8 cellular contexts compared by ENCODE assay signal in the genomic region with DNA sequence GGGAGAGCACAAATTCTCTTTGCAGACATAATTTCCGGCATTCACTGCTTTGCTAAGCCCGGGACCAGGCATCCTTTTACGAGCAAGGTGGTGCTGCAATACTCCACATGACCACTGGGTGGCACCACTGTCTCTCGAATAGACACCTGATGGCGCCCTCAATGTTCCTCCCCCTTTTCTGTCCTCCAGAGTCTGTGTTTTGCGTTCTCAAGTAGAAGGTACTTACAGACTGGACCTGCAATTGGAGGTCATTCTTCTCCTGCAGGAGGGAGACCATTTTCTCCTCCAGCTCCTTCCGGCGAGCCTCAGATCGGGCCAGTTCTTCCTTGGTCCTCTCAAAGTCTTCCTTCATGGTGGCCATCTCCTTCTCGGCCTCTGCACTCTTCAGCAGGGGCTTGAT. TPM values are rescaled to one million over a fixed set of nuclear protein-coding genes. Genes with fewer than 3 reads are reported as not detected.
DNase-seq lines count a peak whose midpoint lies in the region; ATAC-seq and TF ChIP-seq lines count a peak whose summit lies in the region.

No MANE protein-coding gene starts in this region.

- no peaks in the 10 kb centered on the region for H3K79me2 ChIP-seq in Loucy (ENCODE audit: insufficient read depth, low read length)

- no peaks in the 10 kb centered on the region for H4K20me1 ChIP-seq in Loucy (ENCODE audit: insufficient read depth, low read length, poor library complexity, severe bottlenecking)

- H2AFZ ChIP-seq in Loucy (ENCODE audit: low read length): peak overlapping the region; percentile 84

- no peak overlapping the region for H3K9ac ChIP-seq in Loucy (ENCODE audit: low read depth, low read length, poor library complexity, severe bottlenecking)

- H3K27ac ChIP-seq in right cardiac atrium (ENCODE audit: low read length): no peak overlapping the region

- H3K4me1 ChIP-seq in Loucy (ENCODE audit: insufficient read depth, low read length, poor library complexity, severe bottlenecking) (peaks cover 2% of the 10 kb centered on the region), right cardiac atrium (ENCODE audit: control insufficient read depth, insufficient read depth, low read length) (no peaks in the 10 kb centered on the region)

- ATAC-seq in right cardiac atrium (peak; percentile 48 to 72), sciatic nerve (peak; percentile 71)

- H3K27me3 ChIP-seq in Loucy (ENCODE audit: insufficient read depth, low read length, poor library complexity, severe bottlenecking) (no peaks in the 10 kb centered on the region), right cardiac atrium (ENCODE audit: control insufficient read depth, insufficient read depth) (no peaks in the 10 kb centered on the region)

- WGBS in right cardiac atrium: 40% methylated on average over 10 of the region's 10 CpGs

- TF ChIP-seq CTCF in Loucy (conservative IDR thresholded peaks at IDR 0.05; ENCODE audit: low read length): peak; percentile 96

- DNase-seq in NOMO-1 (lab: John Stamatoyannopoulos, UW; ENCODE audit: unreplicated experiment in 2 of 2) (peak; percentile 55 to 74), NOMO-1 treated with dmso at 0.1 percent for 144 hours (lab: John Stamatoyannopoulos, UW; ENCODE audit: unreplicated experiment) (no peak), SW 1271 (lab: John Stamatoyannopoulos, UW) (peak; percentile 61 to 72), amniotic epithelial cell (ENCODE audit: low read depth) (peak; percentile 66), right cardiac atrium (peak; percentile 78 to 92 (median 86)), sciatic nerve (ENCODE audit: low spot score) (peak; percentile 89), NCI-H510A treated with DMSO at 0.1 percent for 48 hours (lab: John Stamatoyannopoulos, UW) (no peak)

- no peak overlapping the region for H3K4me3 ChIP-seq in Loucy (ENCODE audit: low read length, poor library complexity, severe bottlenecking)
- H3K4me3 ChIP-seq in right cardiac atrium (ENCODE audit: low read length): no peak overlapping the region

- H3F3A ChIP-seq in Loucy (ENCODE audit: low read depth): no peaks in the 10 kb centered on the region

- intact Hi-C loops in right cardiac atrium (cut with DNase I): loop anchor here in 3 of 4 donors (5.0 to 10.0 kb wide), 2 partner anchors 287 to 290 kb away; no protein-coding TSS in a partner anchor
- intact Hi-C loops in sciatic nerve (cut with DNase I): loop anchor here (10.0 kb wide), 1 partner anchor 287 kb away; no protein-coding TSS in a partner anchor

- no peaks in the 10 kb centered on the region for H3K36me3 ChIP-seq in Loucy (ENCODE audit: insufficient read depth, low read length)

- no peak overlapping the region for H3K4me2 ChIP-seq in Loucy (ENCODE audit: low read depth, low read length, poor library complexity, severe bottlenecking)

- H3K9me2 ChIP-seq in Loucy (replicated peaks; ENCODE audit: low read depth, low read length): no peaks in the 10 kb centered on the region

- H3K9me3 ChIP-seq in Loucy (ENCODE audit: insufficient read depth, low read depth, low read length): no peaks in the 10 kb centered on the region
- no peaks in the 10 kb centered on the region for H3K9me3 ChIP-seq in right cardiac atrium (ENCODE audit: control insufficient read depth, low read length)

RNA-seq across cellular contexts. Expression of a gene that starts 45.2 kb away (rescaled TPM):
- not detected for total RNA-seq in right cardiac atrium
- polyA plus RNA-seq in right cardiac atrium: not detected
- total RNA-seq in sciatic nerve: not detected

Comparison
In these comparisons a context has a peak if more than half of its experiments do, and no peak if none do; other contexts are left out.
1. DNase-seq: peak in NOMO-1 (2 of 2), SW 1271 (2 of 2), amniotic epithelial cell (single experiment), right cardiac atrium (3 of 3) and sciatic nerve (single experiment); none in NOMO-1 treated with dmso at 0.1 percent for 144 hours (single experiment) and NCI-H510A treated with DMSO at 0.1 percent for 48 hours (single experiment).